Comparison of ENCODE assay signal across 21 cellular contexts in the genomic region with DNA sequence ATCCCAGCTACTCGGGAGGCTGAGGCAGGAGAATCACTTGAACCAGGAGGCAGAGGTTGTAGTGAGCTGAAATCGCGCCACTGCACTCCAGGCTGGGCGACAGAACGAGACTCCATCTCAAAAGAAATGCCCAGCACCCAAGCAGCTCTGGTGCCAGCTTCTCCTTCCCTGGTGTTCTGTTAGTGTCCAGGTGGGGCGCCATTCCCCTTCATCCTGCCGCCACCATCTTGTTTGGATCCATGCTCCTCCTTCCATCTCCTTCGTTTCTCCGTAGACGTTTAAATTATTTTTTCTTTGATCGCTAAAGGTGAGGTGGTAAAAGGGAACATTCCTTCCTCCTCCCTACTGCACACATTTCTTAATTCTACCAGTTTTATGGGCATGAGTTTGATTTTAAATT. TPM values are rescaled to one million over a fixed set of nuclear protein-coding genes. Genes with fewer than 3 reads are reported as not detected.
DNase-seq lines count a peak whose midpoint lies in the region; ATAC-seq and TF ChIP-seq lines count a peak whose summit lies in the region.
"Had no signal": no experiment of that assay in that cellular context is flagged by ENCODE, and none has a peak within 500 bp of the region (broad histone marks: within the 10 kb centered on the region; RNA-seq: fewer than 3 reads in every experiment).

No MANE protein-coding gene starts in this region.

- H3K4me1 Mint-ChIP-seq in activated naive CD4-positive, alpha-beta T cell treated with anti-CD3 and anti-CD28 coated beads for 36 hours (ENCODE audit: low read depth), result no peaks in the 10 kb centered on the region
- H3K4me1 Mint-ChIP-seq: CD4-positive, CD25-positive, alpha-beta regulatory T cell; natural killer cell had no signal

- H3K9me3 ChIP-seq in osteoblast (ENCODE audit: low read depth, low read length), result no peaks in the 10 kb centered on the region
- H3K9me3 ChIP-seq: adrenal gland, thyroid gland had no signal

- no peak overlapping the region for H3K9ac ChIP-seq in KMS-11

- intact Hi-C loops in activated naive CD4-positive, alpha-beta T cell treated with anti-CD3 and anti-CD28 coated beads for 36 hours (cut with micrococcal nuclease), result no loop called here

- H3K4me2 ChIP-seq in KMS-11 (no peak overlapping the region), osteoblast (ENCODE audit: insufficient read depth, low read length) (no peak overlapping the region)
- H3K4me2 ChIP-seq: hepatocyte had no signal

- TF ChIP-seq CTCF in GM12864 (IDR thresholded peaks at IDR 0.05; ENCODE audit: low read depth, low read length, missing control alignments) (peak; percentile 50), KMS-11 (conservative IDR thresholded peaks at IDR 0.05; ENCODE audit: low read depth, low read length) (0 out of 2 replicates have a peak, but pooled peaks have one; percentile 36), choroid plexus epithelial cell (conservative IDR thresholded peaks at IDR 0.05; ENCODE audit: low read depth, low read length) (peak; percentile 24), osteoblast (IDR thresholded peaks at IDR 0.05; ENCODE audit: extremely low read depth, low read depth, low read length) (peak; percentile 7)

- no peaks in the 10 kb centered on the region for H3K79me2 ChIP-seq in KMS-11 (ENCODE audit: insufficient read depth, low read depth)
- no peaks in the 10 kb centered on the region for H3K79me2 ChIP-seq in osteoblast (ENCODE audit: insufficient read depth, low read length)

- H3K27me3 ChIP-seq in KMS-11 (ENCODE audit: insufficient read depth, low read depth), result no peaks in the 10 kb centered on the region
- no peaks in the 10 kb centered on the region for H3K27me3 ChIP-seq in osteoblast (ENCODE audit: insufficient read depth, low read length)
- H3K27me3 ChIP-seq: adrenal gland, hepatocyte, thyroid gland had no signal

- no peak overlapping the region for H3K4me3 ChIP-seq in GM12864 (ENCODE audit: low read depth, low read length)
- no peak overlapping the region for H3K4me3 ChIP-seq in KMS-11 (IDR thresholded peaks at IDR 0.05; ENCODE audit: insufficient read depth, low read depth, low read length)
- no peak overlapping the region for H3K4me3 ChIP-seq in choroid plexus epithelial cell (ENCODE audit: low read depth, low read length)
- no peak overlapping the region for H3K4me3 ChIP-seq in osteoblast (ENCODE audit: insufficient read depth, low read length)
- H3K4me3 ChIP-seq: adrenal gland, hepatocyte, thyroid gland had no signal

- H3K4me1 ChIP-seq in KMS-11 (ENCODE audit: low read depth, poor library complexity, severe bottlenecking) (no peaks in the 10 kb centered on the region), osteoblast (ENCODE audit: insufficient read depth, low read length) (no peaks in the 10 kb centered on the region)
- H3K4me1 ChIP-seq: adrenal gland, thyroid gland had no signal

- DNase-seq in GM12864 (ENCODE audit: low read depth) (no peak), choroid plexus epithelial cell (ENCODE audit: low read depth) (no peak), osteoblast (ENCODE audit: insufficient read length, low spot score, missing footprints) (no peak), ureter (ENCODE audit: low spot score) (no peak), NCI-H510A (lab: John Stamatoyannopoulos, UW) (no peak)
- DNase-seq in activated naive CD4-positive, alpha-beta T cell treated with anti-CD3 and anti-CD28 coated beads for 36 hours, result no peak
- DNase-seq: activated CD4-positive, alpha-beta T cell treated with anti-CD3 and anti-CD28 coated beads for 48 hours; activated T-cell treated with anti-CD3 and anti-CD28 coated beads, Interleukin-2, amount 50 U/mL, for 24 hours; adrenal gland; CD4-positive, CD25-positive, alpha-beta regulatory T cell; IMR-90; natural killer cell; NCI-H1417; NCI-H510A treated with DMSO at 0.1 percent for 48 hours; retina; stimulated activated CD4-positive, alpha-beta T cell treated with anti-CD3 and anti-CD28 coated beads, Interleukin-2, amount 100 ng/mL, for 48 hours; thyroid gland had no signal

- H2AFZ ChIP-seq in KMS-11 (ENCODE audit: low read depth) (no peak overlapping the region), osteoblast (ENCODE audit: low read length) (no peak overlapping the region)
- H2AFZ ChIP-seq: hepatocyte had no signal

- H3K27ac Mint-ChIP-seq in activated naive CD4-positive, alpha-beta T cell treated with anti-CD3 and anti-CD28 coated beads for 36 hours, result no peak overlapping the region
- H3K27ac Mint-ChIP-seq: activated T-cell treated with anti-CD3 and anti-CD28 coated beads, Interleukin-2, amount 50 U/mL, for 24 hours; CD4-positive, CD25-positive, alpha-beta regulatory T cell; natural killer cell had no signal

- H3K27ac ChIP-seq in KMS-11, result no peak overlapping the region
- H3K27ac ChIP-seq in osteoblast (ENCODE audit: low read depth, low read length), result no peak overlapping the region
- H3K27ac ChIP-seq: adrenal gland, hepatocyte, thyroid gland had no signal

- ATAC-seq in HG02623 (IDR thresholded peaks at IDR 0.05; ENCODE audit: unreplicated experiment), result no peak
- ATAC-seq: esophagus mucosa, natural killer cell had no signal

- CTCF ChIA-PET in activated naive CD4-positive, alpha-beta T cell treated with anti-CD3 and anti-CD28 coated beads for 36 hours (lab: Charles Lee), result interaction anchor here (0.7 to 0.8 kb wide), 2 partner anchors 18 to 30 kb away, joined by 3 read pairs; no protein-coding TSS in a partner anchor

- no peak overlapping the region for H3K4me3 Mint-ChIP-seq in activated naive CD4-positive, alpha-beta T cell treated with anti-CD3 and anti-CD28 coated beads for 36 hours
- H3K4me3 Mint-ChIP-seq: activated T-cell treated with anti-CD3 and anti-CD28 coated beads, Interleukin-2, amount 50 U/mL, for 24 hours; CD4-positive, CD25-positive, alpha-beta regulatory T cell; natural killer cell had no signal

- no peaks in the 10 kb centered on the region for H3K9me3 Mint-ChIP-seq in activated naive CD4-positive, alpha-beta T cell treated with anti-CD3 and anti-CD28 coated beads for 36 hours
- H3K9me3 Mint-ChIP-seq: activated T-cell treated with anti-CD3 and anti-CD28 coated beads, Interleukin-2, amount 50 U/mL, for 24 hours; natural killer cell had no signal

- H4K20me1 ChIP-seq in KMS-11 (ENCODE audit: insufficient read depth) (no peaks in the 10 kb centered on the region), osteoblast (ENCODE audit: insufficient read depth, low read length) (no peaks in the 10 kb centered on the region)

- no peaks in the 10 kb centered on the region for H3K36me3 Mint-ChIP-seq in activated naive CD4-positive, alpha-beta T cell treated with anti-CD3 and anti-CD28 coated beads for 36 hours (ENCODE audit: low read depth)
- H3K36me3 Mint-ChIP-seq: CD4-positive, CD25-positive, alpha-beta regulatory T cell; natural killer cell had no signal

- peaks cover 2% of the 10 kb centered on the region for H3K27me3 Mint-ChIP-seq in activated naive CD4-positive, alpha-beta T cell treated with anti-CD3 and anti-CD28 coated beads for 36 hours (ENCODE audit: low read depth)

- H3K36me3 ChIP-seq in KMS-11 (ENCODE audit: insufficient read depth), result no peaks in the 10 kb centered on the region
- no peaks in the 10 kb centered on the region for H3K36me3 ChIP-seq in osteoblast (ENCODE audit: insufficient read depth, low read length)
- H3K36me3 ChIP-seq: adrenal gland had no signal

RNA-seq across cellular contexts. Expression of gene PROSER2, which starts 30.3 kb away (rescaled TPM):
- 4.4 and 6.9 TPM in 2 replicates for total RNA-seq in osteoblast
- 21.5 TPM for total RNA-seq in ureter
- total RNA-seq in activated naive CD4-positive, alpha-beta T cell treated with anti-CD3 and anti-CD28 coated beads for 36 hours, result under 1 TPM; 0.57 to 0.83 TPM
